ENCODE assay signal across 1 cellular context in the genomic region with DNA sequence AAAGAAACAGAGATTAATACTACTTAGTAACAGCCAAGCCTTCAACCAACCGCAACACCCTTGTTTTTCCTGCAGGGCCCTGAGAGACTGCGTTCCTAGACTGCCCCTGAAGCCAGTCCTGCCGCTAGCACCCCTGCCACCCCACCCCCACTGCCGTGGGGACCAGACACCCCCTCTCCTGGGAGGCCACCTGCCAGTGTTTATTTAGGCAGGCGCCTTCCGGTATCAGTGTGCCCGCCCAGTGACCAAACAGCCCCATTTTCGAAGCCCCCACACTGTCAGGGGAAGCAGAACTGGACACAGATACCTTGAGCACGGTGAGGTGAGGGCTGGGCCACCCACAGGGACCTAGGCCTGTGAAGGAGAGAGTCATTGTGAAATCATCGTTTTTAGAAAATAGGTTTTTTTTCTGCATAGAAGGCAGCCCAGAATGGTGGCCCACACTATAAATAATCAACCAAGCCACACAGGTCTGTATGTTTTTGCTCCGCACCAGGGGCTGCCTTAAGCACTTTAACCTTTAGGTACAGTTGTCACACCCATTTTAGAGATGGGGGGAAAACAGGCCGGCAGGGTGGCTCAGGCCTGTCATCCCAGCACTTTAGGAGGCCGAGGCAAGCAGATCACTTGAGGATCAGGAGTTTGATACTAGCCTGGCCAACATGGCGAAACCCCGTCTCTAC.
TF ChIP-seq lines count a peak whose summit lies in the region.

No MANE protein-coding gene starts in this region.

TF ChIP-seq in HepG2, 621 proteins besides CTCF, POLR2A, EP300 and RAD21 (continued from another document and continues in another):
- TF ChIP-seq, protein P1, sequence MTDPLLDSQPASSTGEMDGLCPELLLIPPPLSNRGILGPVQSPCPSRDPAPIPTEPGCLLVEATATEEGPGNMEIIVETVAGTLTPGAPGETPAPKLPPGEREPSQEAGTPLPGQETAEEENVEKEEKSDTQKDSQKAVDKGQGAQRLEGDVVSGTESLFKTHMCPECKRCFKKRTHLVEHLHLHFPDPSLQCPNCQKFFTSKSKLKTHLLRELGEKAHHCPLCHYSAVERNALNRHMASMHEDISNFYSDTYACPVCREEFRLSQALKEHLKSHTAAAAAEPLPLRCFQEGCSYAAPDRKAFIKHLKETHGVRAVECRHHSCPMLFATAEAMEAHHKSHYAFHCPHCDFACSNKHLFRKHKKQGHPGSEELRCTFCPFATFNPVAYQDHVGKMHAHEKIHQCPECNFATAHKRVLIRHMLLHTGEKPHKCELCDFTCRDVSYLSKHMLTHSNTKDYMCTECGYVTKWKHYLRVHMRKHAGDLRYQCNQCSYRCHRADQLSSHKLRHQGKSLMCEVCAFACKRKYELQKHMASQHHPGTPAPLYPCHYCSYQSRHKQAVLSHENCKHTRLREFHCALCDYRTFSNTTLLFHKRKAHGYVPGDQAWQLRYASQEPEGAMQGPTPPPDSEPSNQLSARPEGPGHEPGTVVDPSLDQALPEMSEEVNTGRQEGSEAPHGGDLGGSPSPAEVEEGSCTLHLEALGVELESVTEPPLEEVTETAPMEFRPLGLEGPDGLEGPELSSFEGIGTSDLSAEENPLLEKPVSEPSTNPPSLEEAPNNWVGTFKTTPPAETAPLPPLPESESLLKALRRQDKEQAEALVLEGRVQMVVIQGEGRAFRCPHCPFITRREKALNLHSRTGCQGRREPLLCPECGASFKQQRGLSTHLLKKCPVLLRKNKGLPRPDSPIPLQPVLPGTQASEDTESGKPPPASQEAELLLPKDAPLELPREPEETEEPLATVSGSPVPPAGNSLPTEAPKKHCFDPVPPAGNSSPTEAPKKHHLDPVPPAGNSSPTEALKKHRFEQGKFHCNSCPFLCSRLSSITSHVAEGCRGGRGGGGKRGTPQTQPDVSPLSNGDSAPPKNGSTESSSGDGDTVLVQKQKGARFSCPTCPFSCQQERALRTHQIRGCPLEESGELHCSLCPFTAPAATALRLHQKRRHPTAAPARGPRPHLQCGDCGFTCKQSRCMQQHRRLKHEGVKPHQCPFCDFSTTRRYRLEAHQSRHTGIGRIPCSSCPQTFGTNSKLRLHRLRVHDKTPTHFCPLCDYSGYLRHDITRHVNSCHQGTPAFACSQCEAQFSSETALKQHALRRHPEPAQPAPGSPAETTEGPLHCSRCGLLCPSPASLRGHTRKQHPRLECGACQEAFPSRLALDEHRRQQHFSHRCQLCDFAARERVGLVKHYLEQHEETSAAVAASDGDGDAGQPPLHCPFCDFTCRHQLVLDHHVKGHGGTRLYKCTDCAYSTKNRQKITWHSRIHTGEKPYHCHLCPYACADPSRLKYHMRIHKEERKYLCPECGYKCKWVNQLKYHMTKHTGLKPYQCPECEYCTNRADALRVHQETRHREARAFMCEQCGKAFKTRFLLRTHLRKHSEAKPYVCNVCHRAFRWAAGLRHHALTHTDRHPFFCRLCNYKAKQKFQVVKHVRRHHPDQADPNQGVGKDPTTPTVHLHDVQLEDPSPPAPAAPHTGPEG (CRISPR knock-in tag; IDR thresholded peaks at IDR 0.05): no peak
- TF ChIP-seq KDM4B (CRISPR knock-in tag; IDR thresholded peaks at IDR 0.05) (no peak), ZNF510 (CRISPR knock-in tag; IDR thresholded peaks at IDR 0.05; ENCODE audit: low read depth) (no peak), ZKSCAN1 (IDR thresholded peaks at IDR 0.05; ENCODE audit: low read length) (no peak), ZNF326 (CRISPR knock-in tag; IDR thresholded peaks at IDR 0.05; ENCODE audit: borderline replicate concordance) (no peak), IRF9 (CRISPR knock-in tag; IDR thresholded peaks at IDR 0.05; ENCODE audit: borderline replicate concordance) (0 out of 2 replicates have a peak, but pooled peaks have one; percentile 24), SNAPC4 (CRISPR knock-in tag; IDR thresholded peaks at IDR 0.05) (0 out of 2 replicates have a peak, but pooled peaks have one; percentile 48), ZNF598 (CRISPR knock-in tag; IDR thresholded peaks at IDR 0.05; ENCODE audit: borderline replicate concordance) (0 out of 2 replicates have a peak, but pooled peaks have one; percentile 41), NFIB (CRISPR knock-in tag; IDR thresholded peaks at IDR 0.05; ENCODE audit: borderline replicate concordance) (no peak), NAIF1 (CRISPR knock-in tag; IDR thresholded peaks at IDR 0.05; ENCODE audit: borderline replicate concordance) (no peak), PAF1 (CRISPR knock-in tag; IDR thresholded peaks at IDR 0.05) (no peak), NR2F6 (IDR thresholded peaks at IDR 0.05) (peak; percentile 29), NR2F6 (CRISPR knock-in tag; IDR thresholded peaks at IDR 0.05) (peak; percentile 32; the same call in 1 of the 2 replicates), HMGA1 (CRISPR knock-in tag; conservative IDR thresholded peaks at IDR 0.05) (no peak), ZBTB42 (CRISPR knock-in tag; IDR thresholded peaks at IDR 0.05) (no peak), ZNF274 (CRISPR knock-in tag; IDR thresholded peaks at IDR 0.05) (no peak), CHCHD3 (CRISPR knock-in tag; IDR thresholded peaks at IDR 0.05) (no peak), ZNF460 (CRISPR knock-in tag; IDR thresholded peaks at IDR 0.05; ENCODE audit: borderline replicate concordance) (no peak; the same call in 1 of the 2 replicates), MTF2 (CRISPR knock-in tag; IDR thresholded peaks at IDR 0.05; ENCODE audit: borderline replicate concordance) (no peak), ZNF850 (CRISPR knock-in tag; conservative IDR thresholded peaks at IDR 0.05) (no peak), HNRNPK (IDR thresholded peaks at IDR 0.05; ENCODE audit: low read depth, low read length, poor library complexity, severe bottlenecking) (no peak), ZNF205 (CRISPR knock-in tag; IDR thresholded peaks at IDR 0.05) (no peak)
- TF ChIP-seq, protein P2, sequence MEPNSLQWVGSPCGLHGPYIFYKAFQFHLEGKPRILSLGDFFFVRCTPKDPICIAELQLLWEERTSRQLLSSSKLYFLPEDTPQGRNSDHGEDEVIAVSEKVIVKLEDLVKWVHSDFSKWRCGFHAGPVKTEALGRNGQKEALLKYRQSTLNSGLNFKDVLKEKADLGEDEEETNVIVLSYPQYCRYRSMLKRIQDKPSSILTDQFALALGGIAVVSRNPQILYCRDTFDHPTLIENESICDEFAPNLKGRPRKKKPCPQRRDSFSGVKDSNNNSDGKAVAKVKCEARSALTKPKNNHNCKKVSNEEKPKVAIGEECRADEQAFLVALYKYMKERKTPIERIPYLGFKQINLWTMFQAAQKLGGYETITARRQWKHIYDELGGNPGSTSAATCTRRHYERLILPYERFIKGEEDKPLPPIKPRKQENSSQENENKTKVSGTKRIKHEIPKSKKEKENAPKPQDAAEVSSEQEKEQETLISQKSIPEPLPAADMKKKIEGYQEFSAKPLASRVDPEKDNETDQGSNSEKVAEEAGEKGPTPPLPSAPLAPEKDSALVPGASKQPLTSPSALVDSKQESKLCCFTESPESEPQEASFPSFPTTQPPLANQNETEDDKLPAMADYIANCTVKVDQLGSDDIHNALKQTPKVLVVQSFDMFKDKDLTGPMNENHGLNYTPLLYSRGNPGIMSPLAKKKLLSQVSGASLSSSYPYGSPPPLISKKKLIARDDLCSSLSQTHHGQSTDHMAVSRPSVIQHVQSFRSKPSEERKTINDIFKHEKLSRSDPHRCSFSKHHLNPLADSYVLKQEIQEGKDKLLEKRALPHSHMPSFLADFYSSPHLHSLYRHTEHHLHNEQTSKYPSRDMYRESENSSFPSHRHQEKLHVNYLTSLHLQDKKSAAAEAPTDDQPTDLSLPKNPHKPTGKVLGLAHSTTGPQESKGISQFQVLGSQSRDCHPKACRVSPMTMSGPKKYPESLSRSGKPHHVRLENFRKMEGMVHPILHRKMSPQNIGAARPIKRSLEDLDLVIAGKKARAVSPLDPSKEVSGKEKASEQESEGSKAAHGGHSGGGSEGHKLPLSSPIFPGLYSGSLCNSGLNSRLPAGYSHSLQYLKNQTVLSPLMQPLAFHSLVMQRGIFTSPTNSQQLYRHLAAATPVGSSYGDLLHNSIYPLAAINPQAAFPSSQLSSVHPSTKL (CRISPR knock-in tag; IDR thresholded peaks at IDR 0.05): peak; percentile 69
- TF ChIP-seq, protein P3, sequence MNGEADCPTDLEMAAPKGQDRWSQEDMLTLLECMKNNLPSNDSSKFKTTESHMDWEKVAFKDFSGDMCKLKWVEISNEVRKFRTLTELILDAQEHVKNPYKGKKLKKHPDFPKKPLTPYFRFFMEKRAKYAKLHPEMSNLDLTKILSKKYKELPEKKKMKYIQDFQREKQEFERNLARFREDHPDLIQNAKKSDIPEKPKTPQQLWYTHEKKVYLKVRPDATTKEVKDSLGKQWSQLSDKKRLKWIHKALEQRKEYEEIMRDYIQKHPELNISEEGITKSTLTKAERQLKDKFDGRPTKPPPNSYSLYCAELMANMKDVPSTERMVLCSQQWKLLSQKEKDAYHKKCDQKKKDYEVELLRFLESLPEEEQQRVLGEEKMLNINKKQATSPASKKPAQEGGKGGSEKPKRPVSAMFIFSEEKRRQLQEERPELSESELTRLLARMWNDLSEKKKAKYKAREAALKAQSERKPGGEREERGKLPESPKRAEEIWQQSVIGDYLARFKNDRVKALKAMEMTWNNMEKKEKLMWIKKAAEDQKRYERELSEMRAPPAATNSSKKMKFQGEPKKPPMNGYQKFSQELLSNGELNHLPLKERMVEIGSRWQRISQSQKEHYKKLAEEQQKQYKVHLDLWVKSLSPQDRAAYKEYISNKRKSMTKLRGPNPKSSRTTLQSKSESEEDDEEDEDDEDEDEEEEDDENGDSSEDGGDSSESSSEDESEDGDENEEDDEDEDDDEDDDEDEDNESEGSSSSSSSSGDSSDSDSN (CRISPR knock-in tag; IDR thresholded peaks at IDR 0.05): peak; percentile 55
- TF ChIP-seq, protein P4, sequence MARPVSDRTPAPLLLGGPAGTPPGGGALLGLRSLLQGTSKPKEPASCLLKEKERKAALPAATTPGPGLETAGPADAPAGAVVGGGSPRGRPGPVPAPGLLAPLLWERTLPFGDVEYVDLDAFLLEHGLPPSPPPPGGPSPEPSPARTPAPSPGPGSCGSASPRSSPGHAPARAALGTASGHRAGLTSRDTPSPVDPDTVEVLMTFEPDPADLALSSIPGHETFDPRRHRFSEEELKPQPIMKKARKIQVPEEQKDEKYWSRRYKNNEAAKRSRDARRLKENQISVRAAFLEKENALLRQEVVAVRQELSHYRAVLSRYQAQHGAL (CRISPR knock-in tag; IDR thresholded peaks at IDR 0.05; ENCODE audit: not compliant biosample characterization): no peak
- TF ChIP-seq, protein P5, sequence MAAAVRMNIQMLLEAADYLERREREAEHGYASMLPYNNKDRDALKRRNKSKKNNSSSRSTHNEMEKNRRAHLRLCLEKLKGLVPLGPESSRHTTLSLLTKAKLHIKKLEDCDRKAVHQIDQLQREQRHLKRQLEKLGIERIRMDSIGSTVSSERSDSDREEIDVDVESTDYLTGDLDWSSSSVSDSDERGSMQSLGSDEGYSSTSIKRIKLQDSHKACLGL (CRISPR knock-in tag; IDR thresholded peaks at IDR 0.05): 0 out of 2 replicates have a peak, but pooled peaks have one; percentile 38
- TF ChIP-seq, protein P6, sequence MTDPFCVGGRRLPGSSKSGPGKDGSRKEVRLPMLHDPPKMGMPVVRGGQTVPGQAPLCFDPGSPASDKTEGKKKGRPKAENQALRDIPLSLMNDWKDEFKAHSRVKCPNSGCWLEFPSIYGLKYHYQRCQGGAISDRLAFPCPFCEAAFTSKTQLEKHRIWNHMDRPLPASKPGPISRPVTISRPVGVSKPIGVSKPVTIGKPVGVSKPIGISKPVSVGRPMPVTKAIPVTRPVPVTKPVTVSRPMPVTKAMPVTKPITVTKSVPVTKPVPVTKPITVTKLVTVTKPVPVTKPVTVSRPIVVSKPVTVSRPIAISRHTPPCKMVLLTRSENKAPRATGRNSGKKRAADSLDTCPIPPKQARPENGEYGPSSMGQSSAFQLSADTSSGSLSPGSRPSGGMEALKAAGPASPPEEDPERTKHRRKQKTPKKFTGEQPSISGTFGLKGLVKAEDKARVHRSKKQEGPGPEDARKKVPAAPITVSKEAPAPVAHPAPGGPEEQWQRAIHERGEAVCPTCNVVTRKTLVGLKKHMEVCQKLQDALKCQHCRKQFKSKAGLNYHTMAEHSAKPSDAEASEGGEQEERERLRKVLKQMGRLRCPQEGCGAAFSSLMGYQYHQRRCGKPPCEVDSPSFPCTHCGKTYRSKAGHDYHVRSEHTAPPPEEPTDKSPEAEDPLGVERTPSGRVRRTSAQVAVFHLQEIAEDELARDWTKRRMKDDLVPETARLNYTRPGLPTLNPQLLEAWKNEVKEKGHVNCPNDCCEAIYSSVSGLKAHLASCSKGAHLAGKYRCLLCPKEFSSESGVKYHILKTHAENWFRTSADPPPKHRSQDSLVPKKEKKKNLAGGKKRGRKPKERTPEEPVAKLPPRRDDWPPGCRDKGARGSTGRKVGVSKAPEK (CRISPR knock-in tag; IDR thresholded peaks at IDR 0.05; ENCODE audit: borderline replicate concordance): no peak
